In the genomic region with DNA sequence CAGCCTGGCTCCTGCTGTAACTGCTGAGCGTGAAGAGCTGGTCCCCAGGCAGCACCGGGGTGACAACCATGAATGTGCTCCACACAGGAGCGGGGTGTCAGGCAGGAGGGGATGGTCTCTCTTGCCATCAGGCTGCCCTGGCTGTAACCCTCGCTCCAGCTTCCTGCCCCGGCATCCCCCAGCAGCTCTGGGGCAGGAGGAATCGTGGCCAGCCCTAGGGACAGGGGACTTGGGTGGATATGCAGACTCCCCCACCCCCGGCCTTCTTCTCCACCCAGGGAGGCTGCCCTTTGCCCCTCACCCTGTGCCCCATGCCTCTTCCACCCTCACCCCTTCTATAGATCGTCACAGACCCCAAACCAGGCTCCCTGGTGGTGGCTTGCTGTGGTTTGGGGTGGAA, we compare ENCODE assay signal across 4 cellular contexts.
TF ChIP-seq lines count a peak whose summit lies in the region.

No MANE protein-coding gene starts in this region.

TF ChIP-seq in SK-N-SH, 30 proteins besides CTCF, POLR2A, EP300 and RAD21:
- TF ChIP-seq, protein P1, sequence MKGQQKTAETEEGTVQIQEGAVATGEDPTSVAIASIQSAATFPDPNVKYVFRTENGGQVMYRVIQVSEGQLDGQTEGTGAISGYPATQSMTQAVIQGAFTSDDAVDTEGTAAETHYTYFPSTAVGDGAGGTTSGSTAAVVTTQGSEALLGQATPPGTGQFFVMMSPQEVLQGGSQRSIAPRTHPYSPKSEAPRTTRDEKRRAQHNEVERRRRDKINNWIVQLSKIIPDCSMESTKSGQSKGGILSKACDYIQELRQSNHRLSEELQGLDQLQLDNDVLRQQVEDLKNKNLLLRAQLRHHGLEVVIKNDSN (IDR thresholded peaks at IDR 0.05; ENCODE audit: borderline replicate concordance, low read depth) = no peak
- TF ChIP-seq POLR2AphosphoS5 (IDR thresholded peaks at IDR 0.05; ENCODE audit: low read depth, low read length) (no peak), JUND (IDR thresholded peaks at IDR 0.05) (no peak)

TF ChIP-seq in SK-N-SH treated with all-trans-retinoic acid at 6 μM for 48 hours, 23 proteins besides CTCF, POLR2A, EP300 and RAD21 (continues in another document):
- no peak for TF ChIP-seq ZNF70 (CRISPR knock-in tag; IDR thresholded peaks at IDR 0.05)
- TF ChIP-seq, protein P2, sequence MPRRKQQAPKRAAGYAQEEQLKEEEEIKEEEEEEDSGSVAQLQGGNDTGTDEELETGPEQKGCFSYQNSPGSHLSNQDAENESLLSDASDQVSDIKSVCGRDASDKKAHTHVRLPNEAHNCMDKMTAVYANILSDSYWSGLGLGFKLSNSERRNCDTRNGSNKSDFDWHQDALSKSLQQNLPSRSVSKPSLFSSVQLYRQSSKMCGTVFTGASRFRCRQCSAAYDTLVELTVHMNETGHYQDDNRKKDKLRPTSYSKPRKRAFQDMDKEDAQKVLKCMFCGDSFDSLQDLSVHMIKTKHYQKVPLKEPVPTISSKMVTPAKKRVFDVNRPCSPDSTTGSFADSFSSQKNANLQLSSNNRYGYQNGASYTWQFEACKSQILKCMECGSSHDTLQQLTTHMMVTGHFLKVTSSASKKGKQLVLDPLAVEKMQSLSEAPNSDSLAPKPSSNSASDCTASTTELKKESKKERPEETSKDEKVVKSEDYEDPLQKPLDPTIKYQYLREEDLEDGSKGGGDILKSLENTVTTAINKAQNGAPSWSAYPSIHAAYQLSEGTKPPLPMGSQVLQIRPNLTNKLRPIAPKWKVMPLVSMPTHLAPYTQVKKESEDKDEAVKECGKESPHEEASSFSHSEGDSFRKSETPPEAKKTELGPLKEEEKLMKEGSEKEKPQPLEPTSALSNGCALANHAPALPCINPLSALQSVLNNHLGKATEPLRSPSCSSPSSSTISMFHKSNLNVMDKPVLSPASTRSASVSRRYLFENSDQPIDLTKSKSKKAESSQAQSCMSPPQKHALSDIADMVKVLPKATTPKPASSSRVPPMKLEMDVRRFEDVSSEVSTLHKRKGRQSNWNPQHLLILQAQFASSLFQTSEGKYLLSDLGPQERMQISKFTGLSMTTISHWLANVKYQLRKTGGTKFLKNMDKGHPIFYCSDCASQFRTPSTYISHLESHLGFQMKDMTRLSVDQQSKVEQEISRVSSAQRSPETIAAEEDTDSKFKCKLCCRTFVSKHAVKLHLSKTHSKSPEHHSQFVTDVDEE (CRISPR knock-in tag; IDR thresholded peaks at IDR 0.05) = no peak
- no peak for TF ChIP-seq BACH2 (CRISPR knock-in tag; IDR thresholded peaks at IDR 0.05; ENCODE audit: borderline replicate concordance)
- TF ChIP-seq CSDC2 (CRISPR knock-in tag; IDR thresholded peaks at IDR 0.05) = no peak
- TF ChIP-seq, protein P3, sequence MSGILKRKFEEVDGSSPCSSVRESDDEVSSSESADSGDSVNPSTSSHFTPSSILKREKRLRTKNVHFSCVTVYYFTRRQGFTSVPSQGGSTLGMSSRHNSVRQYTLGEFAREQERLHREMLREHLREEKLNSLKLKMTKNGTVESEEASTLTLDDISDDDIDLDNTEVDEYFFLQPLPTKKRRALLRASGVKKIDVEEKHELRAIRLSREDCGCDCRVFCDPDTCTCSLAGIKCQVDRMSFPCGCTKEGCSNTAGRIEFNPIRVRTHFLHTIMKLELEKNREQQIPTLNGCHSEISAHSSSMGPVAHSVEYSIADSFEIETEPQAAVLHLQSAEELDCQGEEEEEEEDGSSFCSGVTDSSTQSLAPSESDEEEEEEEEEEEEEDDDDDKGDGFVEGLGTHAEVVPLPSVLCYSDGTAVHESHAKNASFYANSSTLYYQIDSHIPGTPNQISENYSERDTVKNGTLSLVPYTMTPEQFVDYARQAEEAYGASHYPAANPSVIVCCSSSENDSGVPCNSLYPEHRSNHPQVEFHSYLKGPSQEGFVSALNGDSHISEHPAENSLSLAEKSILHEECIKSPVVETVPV (CRISPR knock-in tag; IDR thresholded peaks at IDR 0.05) = no peak
- TF ChIP-seq, protein P4, sequence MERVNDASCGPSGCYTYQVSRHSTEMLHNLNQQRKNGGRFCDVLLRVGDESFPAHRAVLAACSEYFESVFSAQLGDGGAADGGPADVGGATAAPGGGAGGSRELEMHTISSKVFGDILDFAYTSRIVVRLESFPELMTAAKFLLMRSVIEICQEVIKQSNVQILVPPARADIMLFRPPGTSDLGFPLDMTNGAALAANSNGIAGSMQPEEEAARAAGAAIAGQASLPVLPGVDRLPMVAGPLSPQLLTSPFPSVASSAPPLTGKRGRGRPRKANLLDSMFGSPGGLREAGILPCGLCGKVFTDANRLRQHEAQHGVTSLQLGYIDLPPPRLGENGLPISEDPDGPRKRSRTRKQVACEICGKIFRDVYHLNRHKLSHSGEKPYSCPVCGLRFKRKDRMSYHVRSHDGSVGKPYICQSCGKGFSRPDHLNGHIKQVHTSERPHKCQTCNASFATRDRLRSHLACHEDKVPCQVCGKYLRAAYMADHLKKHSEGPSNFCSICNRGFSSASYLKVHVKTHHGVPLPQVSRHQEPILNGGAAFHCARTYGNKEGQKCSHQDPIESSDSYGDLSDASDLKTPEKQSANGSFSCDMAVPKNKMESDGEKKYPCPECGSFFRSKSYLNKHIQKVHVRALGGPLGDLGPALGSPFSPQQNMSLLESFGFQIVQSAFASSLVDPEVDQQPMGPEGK (CRISPR knock-in tag; IDR thresholded peaks at IDR 0.05; ENCODE audit: borderline replicate concordance) = no peak
- TF ChIP-seq ESRRG (CRISPR knock-in tag; IDR thresholded peaks at IDR 0.05) = no peak
- no peak for TF ChIP-seq RARB (CRISPR knock-in tag; IDR thresholded peaks at IDR 0.05)
- TF ChIP-seq TOX (CRISPR knock-in tag; IDR thresholded peaks at IDR 0.05; ENCODE audit: borderline replicate concordance) = no peak
- no peak for TF ChIP-seq PPARA (CRISPR knock-in tag; IDR thresholded peaks at IDR 0.05; ENCODE audit: borderline replicate concordance)

TF ChIP-seq in HCT116, 20 proteins besides CTCF, POLR2A, EP300 and RAD21:
- TF ChIP-seq, protein P5, sequence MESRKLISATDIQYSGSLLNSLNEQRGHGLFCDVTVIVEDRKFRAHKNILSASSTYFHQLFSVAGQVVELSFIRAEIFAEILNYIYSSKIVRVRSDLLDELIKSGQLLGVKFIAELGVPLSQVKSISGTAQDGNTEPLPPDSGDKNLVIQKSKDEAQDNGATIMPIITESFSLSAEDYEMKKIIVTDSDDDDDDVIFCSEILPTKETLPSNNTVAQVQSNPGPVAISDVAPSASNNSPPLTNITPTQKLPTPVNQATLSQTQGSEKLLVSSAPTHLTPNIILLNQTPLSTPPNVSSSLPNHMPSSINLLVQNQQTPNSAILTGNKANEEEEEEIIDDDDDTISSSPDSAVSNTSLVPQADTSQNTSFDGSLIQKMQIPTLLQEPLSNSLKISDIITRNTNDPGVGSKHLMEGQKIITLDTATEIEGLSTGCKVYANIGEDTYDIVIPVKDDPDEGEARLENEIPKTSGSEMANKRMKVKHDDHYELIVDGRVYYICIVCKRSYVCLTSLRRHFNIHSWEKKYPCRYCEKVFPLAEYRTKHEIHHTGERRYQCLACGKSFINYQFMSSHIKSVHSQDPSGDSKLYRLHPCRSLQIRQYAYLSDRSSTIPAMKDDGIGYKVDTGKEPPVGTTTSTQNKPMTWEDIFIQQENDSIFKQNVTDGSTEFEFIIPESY (IDR thresholded peaks at IDR 0.05; ENCODE audit: extremely low read depth, insufficient replicate concordance, low read length) = no peak
- no peak for TF ChIP-seq CBX3 (IDR thresholded peaks at IDR 0.05; ENCODE audit: low read depth)
TF ChIP-seq in HCT116: peak in this region for 0.

TF ChIP-seq in H1, 55 proteins besides CTCF, POLR2A, EP300 and RAD21:
- TF ChIP-seq, protein P6, sequence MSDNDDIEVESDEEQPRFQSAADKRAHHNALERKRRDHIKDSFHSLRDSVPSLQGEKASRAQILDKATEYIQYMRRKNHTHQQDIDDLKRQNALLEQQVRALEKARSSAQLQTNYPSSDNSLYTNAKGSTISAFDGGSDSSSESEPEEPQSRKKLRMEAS (IDR thresholded peaks at IDR 0.05) = no peak
- TF ChIP-seq CEBPB (IDR thresholded peaks at IDR 0.05; ENCODE audit: low read depth, low read length) (no peak), CTBP2 (IDR thresholded peaks at IDR 0.05; ENCODE audit: borderline replicate concordance, insufficient read depth, insufficient read length, low read length) (no peak), TCF12 (IDR thresholded peaks at IDR 0.05; ENCODE audit: low read depth, low read length) (no peak), ZNF274 (IDR thresholded peaks at IDR 0.05; ENCODE audit: borderline replicate concordance, extremely low read depth, low read length) (no peak), KDM5A (IDR thresholded peaks at IDR 0.05; ENCODE audit: low read length) (no peak), BCL11A (IDR thresholded peaks at IDR 0.05; ENCODE audit: low read depth in 2 of 2, low read length in 2 of 2) (no peak), HDAC6 (IDR thresholded peaks at IDR 0.05; ENCODE audit: low read depth, low read length) (no peak), NRF1 (IDR thresholded peaks at IDR 0.05; ENCODE audit: low read depth, low read length) (no peak), ASH2L (IDR thresholded peaks at IDR 0.05; ENCODE audit: low read length) (no peak), JUN (IDR thresholded peaks at IDR 0.05; ENCODE audit: low read depth, low read length) (no peak), CBX8 (IDR thresholded peaks at IDR 0.05; ENCODE audit: borderline replicate concordance, low read depth, low read length) (no peak), RNF2 (IDR thresholded peaks at IDR 0.05; ENCODE audit: borderline replicate concordance, low read depth, low read length, missing control alignments, poor library complexity, severe bottlenecking) (no peak), CREB1 (IDR thresholded peaks at IDR 0.05) (no peak), KDM1A (IDR thresholded peaks at IDR 0.05; ENCODE audit: borderline replicate concordance, low read length) (no peak), TBP (IDR thresholded peaks at IDR 0.05; ENCODE audit: low read depth, low read length) (no peak)
- TF ChIP-seq, protein P7, sequence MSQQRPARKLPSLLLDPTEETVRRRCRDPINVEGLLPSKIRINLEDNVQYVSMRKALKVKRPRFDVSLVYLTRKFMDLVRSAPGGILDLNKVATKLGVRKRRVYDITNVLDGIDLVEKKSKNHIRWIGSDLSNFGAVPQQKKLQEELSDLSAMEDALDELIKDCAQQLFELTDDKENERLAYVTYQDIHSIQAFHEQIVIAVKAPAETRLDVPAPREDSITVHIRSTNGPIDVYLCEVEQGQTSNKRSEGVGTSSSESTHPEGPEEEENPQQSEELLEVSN (IDR thresholded peaks at IDR 0.05) = no peak
